In genomic region chr19:44903216-44903601, GRCh38 we compare ENCODE assay signal across 13 cellular contexts. TPM values are rescaled to one million over a fixed set of nuclear protein-coding genes. Genes with fewer than 3 reads are reported as not detected.
"Had no signal": no experiment of that assay in that cellular context is flagged by ENCODE, and none has a peak within 500 bp of the region (broad histone marks: within the 10 kb centered on the region; RNA-seq: fewer than 3 reads in every experiment).

No MANE protein-coding gene starts in this region.

- H3K4me3 Mint-ChIP-seq: activated CD8-positive, alpha-beta T cell treated with anti-CD3 and anti-CD28 coated beads for 36 hours had no signal

- H3K9me3 Mint-ChIP-seq: activated CD8-positive, alpha-beta T cell treated with anti-CD3 and anti-CD28 coated beads for 36 hours; activated T-helper 2 cell treated with anti-CD3 and anti-CD28 coated beads, Interferon-gamma antibody, Interleukin-2, Interleukin-4, amounts not matched to agents 10 μg/mL and 5 μg/mL and 100 μg/mL, durations not matched to agents 14 hours and 24 hours and 36 hours; brain; naive thymus-derived CD8-positive, alpha-beta T cell had no signal

- H3K36me3 ChIP-seq: uterus had no signal

- H3K4me1 ChIP-seq: uterus had no signal

- H3K9me3 ChIP-seq: esophagus muscularis mucosa, mucosa of descending colon, spleen, uterus had no signal

- H3K4me3 ChIP-seq: esophagus muscularis mucosa, mucosa of descending colon, spleen, uterus had no signal

- DNase-seq: amniotic stem cell had no signal

- H3K27ac Mint-ChIP-seq: activated CD8-positive, alpha-beta T cell treated with anti-CD3 and anti-CD28 coated beads for 36 hours; activated T-helper 2 cell treated with anti-CD3 and anti-CD28 coated beads, Interferon-gamma antibody, Interleukin-2, Interleukin-4, amounts not matched to agents 10 μg/mL and 5 μg/mL and 100 μg/mL, durations not matched to agents 14 hours and 24 hours and 36 hours had no signal

- H3K27ac ChIP-seq: esophagus muscularis mucosa, uterus had no signal

RNA-seq across cellular contexts. Expression of gene APOE, which starts 2.4 kb away (rescaled TPM):
- polyA plus RNA-seq: naive thymus-derived CD8-positive, alpha-beta T cell had no signal

RNA-seq across cellular contexts. Expression of gene APOC1, which starts 11.2 kb away (rescaled TPM):
- polyA plus RNA-seq: naive thymus-derived CD8-positive, alpha-beta T cell had no signal

RNA-seq across cellular contexts. Expression of gene APOC4, which starts 38.8 kb away (rescaled TPM):
- total RNA-seq: activated CD8-positive, alpha-beta T cell treated with anti-CD3 and anti-CD28 coated beads for 36 hours; activated T-helper 2 cell treated with anti-CD3 and anti-CD28 coated beads, Interferon-gamma antibody, Interleukin-2, Interleukin-4, amounts not matched to agents 10 μg/mL and 5 μg/mL and 100 μg/mL, durations not matched to agents 14 hours and 24 hours and 36 hours; dermis microvascular lymphatic vessel endothelial cell; esophagus muscularis mucosa; fibroblast of villous mesenchyme; left colon; mucosa of descending colon; naive thymus-derived CD8-positive, alpha-beta T cell; posterior vena cava; spleen; uterus had no signal
- polyA plus RNA-seq: naive thymus-derived CD8-positive, alpha-beta T cell had no signal

RNA-seq across cellular contexts. Expression of gene APOC2, which starts 42.6 kb away (rescaled TPM):
- total RNA-seq: activated CD8-positive, alpha-beta T cell treated with anti-CD3 and anti-CD28 coated beads for 36 hours; activated T-helper 2 cell treated with anti-CD3 and anti-CD28 coated beads, Interferon-gamma antibody, Interleukin-2, Interleukin-4, amounts not matched to agents 10 μg/mL and 5 μg/mL and 100 μg/mL, durations not matched to agents 14 hours and 24 hours and 36 hours; dermis microvascular lymphatic vessel endothelial cell; esophagus muscularis mucosa; fibroblast of villous mesenchyme; naive thymus-derived CD8-positive, alpha-beta T cell; posterior vena cava; uterus had no signal
- polyA plus RNA-seq: naive thymus-derived CD8-positive, alpha-beta T cell had no signal
